In genomic region chr1:150321826-150322166, GRCh38 we compare ENCODE assay signal across 8 cellular contexts. TPM values are rescaled to one million over a fixed set of nuclear protein-coding genes. Genes with fewer than 3 reads are reported as not detected.
DNase-seq lines count a peak whose midpoint lies in the region; ATAC-seq lines count a peak whose summit lies in the region.

No MANE protein-coding gene starts in this region.

- no peaks in the 10 kb centered on the region for H3K27me3 ChIP-seq in BLaER1
- H3K27me3 ChIP-seq in mucosa of rectum (ENCODE audit: control insufficient read depth in 2 of 2, insufficient read depth in 2 of 2, low read length in 2 of 2): no peaks in the 10 kb centered on the region

- H3K27ac ChIP-seq in BLaER1 (peak overlapping the region; percentile 93), mucosa of rectum (ENCODE audit: low read depth in 2 of 2, low read length in 2 of 2) (peak overlapping the region; percentile 77 to 85)

- H3K4me3 ChIP-seq in BLaER1: peak overlapping the region; percentile 84
- H3K4me3 ChIP-seq in Jurkat, Clone E6-1 (ENCODE audit: low read length): peak overlapping the region; percentile 88
- H3K4me3 ChIP-seq in mucosa of rectum (ENCODE audit: low read length in 2 of 2): peak overlapping the region; percentile 94 to 96

- H3K36me3 ChIP-seq in BLaER1: peaks cover 37% of the 10 kb centered on the region
- peaks cover 23 to 26% of the 10 kb centered on the region in 2 donors for H3K36me3 ChIP-seq in mucosa of rectum (ENCODE audit: control insufficient read depth in 2 of 2, insufficient read depth in 2 of 2, low read length in 2 of 2)

- H3K9me3 ChIP-seq in BLaER1 (no peaks in the 10 kb centered on the region), mucosa of rectum (ENCODE audit: control insufficient read depth in 2 of 2, low read length in 2 of 2) (no peaks in the 10 kb centered on the region)

- H3K4me1 ChIP-seq in BLaER1 (peaks cover 14% of the 10 kb centered on the region), mucosa of rectum (ENCODE audit: control insufficient read depth in 2 of 2, insufficient read depth in 2 of 2, low read length in 2 of 2) (peaks cover 0 to 2% of the 10 kb centered on the region in 2 donors)

- H4K20me1 ChIP-seq in BLaER1: peaks cover 40% of the 10 kb centered on the region

- ATAC-seq in GM21619 (IDR thresholded peaks at IDR 0.05; ENCODE audit: unreplicated experiment) (no peak), HG02798 (IDR thresholded peaks at IDR 0.05; ENCODE audit: poor library complexity, unreplicated experiment) (no peak)

- intact Hi-C loops in head of caudate nucleus (cut with DNase I): no loop called here

- DNase-seq in Jurkat, Clone E6-1 (ENCODE audit: low read depth, low spot score): no peak
- DNase-seq in central memory CD4-positive, alpha-beta T cell: peak; percentile 7
- DNase-seq in head of caudate nucleus: no peak
- no peak for DNase-seq in OCI-M2 (lab: John Stamatoyannopoulos, UW; ENCODE audit: unreplicated experiment)

- peak overlapping the region; percentile 78 for H3K4me2 ChIP-seq in BLaER1

- H3K9ac ChIP-seq in BLaER1 (peak overlapping the region; percentile 94), mucosa of rectum (ENCODE audit: low read depth in 1 of 2, low read length in 2 of 2) (peak overlapping the region; percentile 89 to 91)

RNA-seq across cellular contexts. Expression of gene PRPF3, which starts 0.5 kb away (rescaled TPM):
- 55.4 TPM for polyA plus RNA-seq in Jurkat, Clone E6-1 (2012; ENCODE audit: insufficient read depth, insufficient read length)

RNA-seq across cellular contexts. Expression of gene MRPS21, which starts 28.1 kb away (rescaled TPM):
- 117 TPM for polyA plus RNA-seq in Jurkat, Clone E6-1 (2012; ENCODE audit: insufficient read depth, insufficient read length)

RNA-seq across cellular contexts. Expression of gene CIART, which starts 39.4 kb away (rescaled TPM):
- polyA plus RNA-seq in Jurkat, Clone E6-1 (2012; ENCODE audit: insufficient read depth, insufficient read length): not detected

RNA-seq across cellular contexts. Expression of gene RPRD2, which starts 42.2 kb away (rescaled TPM):
- polyA plus RNA-seq in Jurkat, Clone E6-1 (2012; ENCODE audit: insufficient read depth, insufficient read length): 15.7 TPM

RNA-seq across cellular contexts. Expression of gene C1orf54, which starts 49.2 kb away (rescaled TPM):
- 4.1 TPM for polyA plus RNA-seq in Jurkat, Clone E6-1 (2012; ENCODE audit: insufficient read depth, insufficient read length)
